ENCODE assay signal across 22 cellular contexts in the genomic region with DNA sequence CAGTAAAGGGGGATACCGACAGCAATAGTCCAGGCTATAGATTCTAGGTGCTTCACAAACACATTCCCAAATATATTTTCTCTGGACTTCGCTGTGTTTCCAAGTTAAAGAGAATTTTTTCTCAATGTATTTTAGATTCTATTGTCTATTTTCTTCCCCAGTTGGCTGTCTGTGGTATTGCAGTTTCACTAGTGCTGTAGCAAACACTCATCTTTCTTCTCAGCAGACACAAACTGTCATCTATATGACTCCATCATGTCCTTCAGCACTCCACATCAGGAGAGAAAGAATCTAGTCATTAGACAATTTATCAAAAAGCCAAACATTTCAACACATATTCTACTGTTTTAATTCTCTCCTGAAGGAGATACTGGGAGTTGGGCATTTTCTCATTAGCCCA. TPM values are rescaled to one million over a fixed set of nuclear protein-coding genes. Genes with fewer than 3 reads are reported as not detected.
"Had no signal": no experiment of that assay in that cellular context is flagged by ENCODE, and none has a peak within 500 bp of the region (broad histone marks: within the 10 kb centered on the region; RNA-seq: fewer than 3 reads in every experiment).

A gene (plus strand): TSS at position 161 of the 400 bp plus-strand sequence.

RNA-seq across cellular contexts. Expression of the gene that starts here (rescaled TPM):
- total RNA-seq: dermis microvascular lymphatic vessel endothelial cell; esophagus mucosa; gastroesophageal sphincter; heart right ventricle; kidney epithelial cell; left cardiac atrium; lower leg skin; lung microvascular endothelial cell; mesothelial cell of epicardium; mucosa of descending colon; natural killer cell treated with Interleukin-12 subunit alpha and Interleukin-12 subunit beta and Interleukin-15 and Interleukin-18, amount 100 ng/mL, for 72 hours; neural crest cell; omental fat pad; progenitor cell of endocrine pancreas; right atrium auricular region; sciatic nerve; smooth muscle cell; stomach; subcutaneous adipose tissue; temporal lobe; thyroid gland; vagina had no signal
- polyA plus RNA-seq: heart right ventricle, smooth muscle cell, stomach had no signal
